Comparison of ENCODE assay signal across 8 cellular contexts in genomic region chr11:69443968-69444364, GRCh38. TPM values are rescaled to one million over a fixed set of nuclear protein-coding genes. Genes with fewer than 3 reads are reported as not detected.
DNase-seq lines count a peak whose midpoint lies in the region; ATAC-seq and TF ChIP-seq lines count a peak whose summit lies in the region.

No MANE protein-coding gene starts in this region.

- H4K20me1 ChIP-seq in SK-N-SH (ENCODE audit: insufficient read depth): no peaks in the 10 kb centered on the region

- no peak for TF ChIP-seq EP300 in SK-N-SH (IDR thresholded peaks at IDR 0.05; ENCODE audit: borderline replicate concordance in 1 of 2, low read depth in 1 of 2, low read length in 1 of 2)

- H3K27me3 Mint-ChIP-seq in Caco-2 (ENCODE audit: insufficient read depth, unreplicated experiment): no peaks in the 10 kb centered on the region

- intact Hi-C loops in Caco-2 (cut with micrococcal nuclease; ENCODE audit: unreplicated experiment): loop anchor here (1.0 to 5.0 kb wide), 5 partner anchors 9 to 213 kb away; a partner anchor contains a TSS
- intact Hi-C loops in posterior vena cava (cut with DNase I): no loop called here

- H3K4me1 ChIP-seq in Caco-2: peaks cover 42% of the 10 kb centered on the region
- H3K4me1 ChIP-seq in SK-N-SH (ENCODE audit: control insufficient read depth in 1 of 2, insufficient read depth in 2 of 2, low read depth in 1 of 2, low read length in 1 of 2): peaks cover 31 to 39% of the 10 kb centered on the region in 2 experiments

- TF ChIP-seq CTCF in Caco-2 (IDR thresholded peaks at IDR 0.05; ENCODE audit: insufficient read depth in 1 of 2, low read depth in 1 of 2, low read length in 1 of 2, severe bottlenecking in 1 of 2, unreplicated experiment in 1 of 2): no peak
- TF ChIP-seq CTCF in SK-N-SH (IDR thresholded peaks at IDR 0.05): no peak
- no peak for TF ChIP-seq CTCF in fibroblast of mammary gland (conservative IDR thresholded peaks at IDR 0.05; ENCODE audit: control insufficient read depth, insufficient read depth, low read depth, low read length)
- no peak for TF ChIP-seq CTCF in omental fat pad (IDR thresholded peaks at IDR 0.05)

- H3K4me3 Mint-ChIP-seq in Caco-2 (ENCODE audit: unreplicated experiment): peak overlapping the region; percentile 57

- POLR2A ChIA-PET in Caco-2 (lab: Charles Lee) (interaction anchor here (1.5 to 2.7 kb wide), 3 partner anchors 53 to 195 kb away, joined by 5 to 17 read pairs (median 7); no protein-coding TSS in a partner anchor), SK-N-SH (lab: Yijun Ruan, JAX) (interaction anchor here (0.6 to 2.7 kb wide), 4 partner anchors 13 to 286 kb away, joined by 3 to 16 read pairs (median 6); no protein-coding TSS in a partner anchor)

- H3K27me3 ChIP-seq in Caco-2 (replicated peaks; ENCODE audit: control insufficient read depth, insufficient read depth, low read length) (no peaks in the 10 kb centered on the region), SK-N-SH (ENCODE audit: insufficient read depth) (no peaks in the 10 kb centered on the region)

- 74% methylated on average over 2 of the region's 6 CpGs for WGBS in SK-N-SH (ENCODE audit: low lambda C conversion rate)

- BruUV-seq in Caco-2 (replicated peaks; lab: Mats Ljungman, UMichigan): TSS peak; percentile 90

- peaks cover 16% of the 10 kb centered on the region for H3F3A ChIP-seq in SK-N-SH (replicated peaks; ENCODE audit: insufficient read depth)

- H3K79me2 ChIP-seq in SK-N-SH (ENCODE audit: insufficient read depth): no peaks in the 10 kb centered on the region

- H3K36me3 ChIP-seq in Caco-2 (ENCODE audit: control insufficient read depth, insufficient read depth, low read length) (no peaks in the 10 kb centered on the region), SK-N-SH (replicated peaks in 1 of 2; ENCODE audit: control insufficient read depth in 1 of 2, insufficient read depth in 2 of 2, low read length in 1 of 2) (no peaks in the 10 kb centered on the region)

- H3K4me1 Mint-ChIP-seq in Caco-2 (ENCODE audit: low read depth, unreplicated experiment): peaks cover 47% of the 10 kb centered on the region

- H3K4me2 ChIP-seq in SK-N-SH: peak overlapping the region; percentile 84

- peak overlapping the region; percentile 36 for H3K4me3 ChIP-seq in Caco-2 (ENCODE audit: low read depth, low read length)
- peak overlapping the region; percentile 38 to 49; a peak in 3 of 4 replicates for H3K4me3 ChIP-seq in SK-N-SH (ENCODE audit: low read depth in 2 of 2, low read length in 1 of 2)
- peak overlapping the region; percentile 29 for H3K4me3 ChIP-seq in fibroblast of mammary gland (ENCODE audit: control insufficient read depth, low read depth, low read length)

- H2AFZ ChIP-seq in SK-N-SH (ENCODE audit: low read depth): peak overlapping the region; percentile 54; the same call in 1 of the 2 replicates

- DNase-seq in Caco-2 (no peak), SK-N-SH (no peak), fibroblast of mammary gland (ENCODE audit: low read depth) (peak; percentile 62), posterior vena cava (ENCODE audit: low spot score) (peak; percentile 83), NCI-H1092 (lab: John Stamatoyannopoulos, UW) (no peak), GF-D8 (lab: John Stamatoyannopoulos, UW) (no peak), omental fat pad (ENCODE audit: low spot score) (no peak)

- H3K9ac ChIP-seq in SK-N-SH: peak overlapping the region; percentile 83

- peak overlapping the region; percentile 88 for H3K27ac Mint-ChIP-seq in Caco-2 (ENCODE audit: unreplicated experiment)

- H3K9me3 ChIP-seq in Caco-2 (no peaks in the 10 kb centered on the region), SK-N-SH (no peaks in the 10 kb centered on the region)

- ATAC-seq in omental fat pad (ENCODE audit: low FRiP score) (no peak), HG02981 (IDR thresholded peaks at IDR 0.05; ENCODE audit: unreplicated experiment) (no peak)

- H3K9me3 Mint-ChIP-seq in Caco-2 (ENCODE audit: unreplicated experiment): no peaks in the 10 kb centered on the region

- peaks cover 27% of the 10 kb centered on the region for H3K36me3 Mint-ChIP-seq in Caco-2 (ENCODE audit: insufficient read depth, unreplicated experiment)

- CTCF ChIA-PET in Caco-2 (lab: Charles Lee) (interaction anchor here (0.9 to 1.5 kb wide), 3 partner anchors 16 to 240 kb away, joined by 3 to 7 read pairs (median 5); no protein-coding TSS in a partner anchor), SK-N-SH (lab: Yijun Ruan, JAX) (interaction anchor here (1.2 to 4.0 kb wide), 3 partner anchors 200 to 342 kb away, joined by 3 to 17 read pairs (median 17); no protein-coding TSS in a partner anchor)

- H3K27ac ChIP-seq in SK-N-SH (ENCODE audit: low read depth in 2 of 2, low read length in 1 of 2): peak overlapping the region; percentile 91 to 99

- no peak for TF ChIP-seq RAD21 in SK-N-SH (IDR thresholded peaks at IDR 0.05; ENCODE audit: low read length)

- H3K9me2 ChIP-seq in SK-N-SH: no peaks in the 10 kb centered on the region

TF ChIP-seq in SK-N-SH, 30 proteins besides CTCF, POLR2A, EP300 and RAD21:
- TF ChIP-seq SMC3 (IDR thresholded peaks at IDR 0.05; ENCODE audit: low read depth, low read length) (no peak), JUND (IDR thresholded peaks at IDR 0.05) (no peak), YY1 (IDR thresholded peaks at IDR 0.05; ENCODE audit: low read depth) (no peak), FOXM1 (IDR thresholded peaks at IDR 0.05; ENCODE audit: low read depth) (no peak), MXI1 (IDR thresholded peaks at IDR 0.05; ENCODE audit: low read depth, low read length) (no peak), GABPA (IDR thresholded peaks at IDR 0.05; ENCODE audit: low read depth) (no peak), PBX3 (IDR thresholded peaks at IDR 0.05) (no peak), SIN3A (IDR thresholded peaks at IDR 0.05; ENCODE audit: borderline replicate concordance, low read depth, low read length) (no peak), POLR2AphosphoS5 (IDR thresholded peaks at IDR 0.05; ENCODE audit: low read depth, low read length) (no peak)
- TF ChIP-seq, protein P1, sequence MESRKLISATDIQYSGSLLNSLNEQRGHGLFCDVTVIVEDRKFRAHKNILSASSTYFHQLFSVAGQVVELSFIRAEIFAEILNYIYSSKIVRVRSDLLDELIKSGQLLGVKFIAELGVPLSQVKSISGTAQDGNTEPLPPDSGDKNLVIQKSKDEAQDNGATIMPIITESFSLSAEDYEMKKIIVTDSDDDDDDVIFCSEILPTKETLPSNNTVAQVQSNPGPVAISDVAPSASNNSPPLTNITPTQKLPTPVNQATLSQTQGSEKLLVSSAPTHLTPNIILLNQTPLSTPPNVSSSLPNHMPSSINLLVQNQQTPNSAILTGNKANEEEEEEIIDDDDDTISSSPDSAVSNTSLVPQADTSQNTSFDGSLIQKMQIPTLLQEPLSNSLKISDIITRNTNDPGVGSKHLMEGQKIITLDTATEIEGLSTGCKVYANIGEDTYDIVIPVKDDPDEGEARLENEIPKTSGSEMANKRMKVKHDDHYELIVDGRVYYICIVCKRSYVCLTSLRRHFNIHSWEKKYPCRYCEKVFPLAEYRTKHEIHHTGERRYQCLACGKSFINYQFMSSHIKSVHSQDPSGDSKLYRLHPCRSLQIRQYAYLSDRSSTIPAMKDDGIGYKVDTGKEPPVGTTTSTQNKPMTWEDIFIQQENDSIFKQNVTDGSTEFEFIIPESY (IDR thresholded peaks at IDR 0.05; ENCODE audit: borderline replicate concordance, low read depth): no peak
TF ChIP-seq in SK-N-SH: peak in this region for 0.

RNA-seq across cellular contexts. Expression of gene LINC01488, which starts 37.5 kb away (rescaled TPM):
- total RNA-seq in Caco-2 (2022) (0.12 TPM in 1 of 2 replicates, not detected in the other), posterior vena cava (not detected), omental fat pad (not detected)
- not detected in 2 replicates for polyA plus RNA-seq in SK-N-SH (2012; rRNA removed)
- not detected in 2 replicates for polyA plus RNA-seq in SK-N-SH (2012; cell fraction: cytosol; rRNA removed)
- 0.08 TPM in 1 of 2 replicates, not detected in the other for polyA plus RNA-seq in SK-N-SH (2012; cell fraction: nucleus; rRNA removed)

Comparison
In these comparisons a context has a peak if more than half of its experiments do, and no peak if none do; other contexts are left out.
1. DNase-seq: peak in fibroblast of mammary gland (single experiment) and posterior vena cava (single experiment); none in Caco-2 (0 of 2), SK-N-SH (single experiment), NCI-H1092 (single experiment), GF-D8 (single experiment) and omental fat pad (single experiment).
2. Peak in every context shown above with its lines, with median percentiles within 50 percentile points of each other: H3K4me3 ChIP-seq.